9 cellular contexts compared by ENCODE assay signal in genomic region chr2:10325278-10326145, GRCh38. TPM values are rescaled to one million over a fixed set of nuclear protein-coding genes. Genes with fewer than 3 reads are reported as not detected.
DNase-seq lines count a peak whose midpoint lies in the region; ATAC-seq and TF ChIP-seq lines count a peak whose summit lies in the region.
"Had no signal": no experiment of that assay in that cellular context is flagged by ENCODE, and none has a peak within 500 bp of the region (broad histone marks: within the 10 kb centered on the region; RNA-seq: fewer than 3 reads in every experiment).

No MANE protein-coding gene starts in this region.

- no peak for DNase-seq in Caco-2
- peak; percentile 18 to 23 for DNase-seq in Kasumi-1 (lab: John Stamatoyannopoulos, UW)
- no peak for DNase-seq in T-cell
- peak; percentile 47 to 67 (median 66) for DNase-seq in mucosa of descending colon
- DNase-seq in NCI-H1694 treated with DMSO at 0.1 percent for 48 hours (lab: John Stamatoyannopoulos, UW) = no peak
- no peak for DNase-seq in stimulated activated CD8-positive, alpha-beta memory T cell treated with anti-CD3 and anti-CD28 coated beads, Interleukin-4, amount 100 ng/mL, for 48 hours
- DNase-seq: GDM1 had no signal

- CTCF ChIA-PET in Caco-2 (lab: Charles Lee) = no interaction called here
- CTCF ChIA-PET in T-cell (lab: Charles Lee) = no interaction called here

- H3K9me3 Mint-ChIP-seq in Caco-2 (ENCODE audit: unreplicated experiment) (peaks cover 9% of the 10 kb centered on the region), T-cell (no peaks in the 10 kb centered on the region)

- H3K36me3 ChIP-seq in Caco-2 (ENCODE audit: control insufficient read depth, insufficient read depth, low read length) (peaks cover 3% of the 10 kb centered on the region; the same call in 1 of the 2 replicates), mucosa of descending colon (ENCODE audit: low read depth) (no peaks in the 10 kb centered on the region)

- H3K4me1 ChIP-seq in Caco-2 (peaks cover 59% of the 10 kb centered on the region), mucosa of descending colon (ENCODE audit: low read depth) (peaks cover 35% of the 10 kb centered on the region)

- no TSS peak for BruUV-seq in Caco-2 (replicated peaks; lab: Mats Ljungman, UMichigan)

- no peaks in the 10 kb centered on the region for H3K27me3 ChIP-seq in Caco-2 (replicated peaks; ENCODE audit: control insufficient read depth, insufficient read depth, low read length)

- intact Hi-C loops in Caco-2 (cut with micrococcal nuclease; ENCODE audit: unreplicated experiment) = loop anchor here (5.0 kb wide), 1 partner anchor 82 kb away; no protein-coding TSS in a partner anchor
- intact Hi-C loops in mucosa of descending colon (cut with DNase I, micrococcal nuclease) = no loop called here

- no peaks in the 10 kb centered on the region for H3K27me3 Mint-ChIP-seq in Caco-2 (ENCODE audit: insufficient read depth, unreplicated experiment)
- H3K27me3 Mint-ChIP-seq in T-cell = no peaks in the 10 kb centered on the region

- H3K36me3 Mint-ChIP-seq in Caco-2 (ENCODE audit: insufficient read depth, unreplicated experiment) (peaks cover 5% of the 10 kb centered on the region), T-cell (peaks cover 25% of the 10 kb centered on the region)

- peaks cover 40% of the 10 kb centered on the region for H3K4me1 Mint-ChIP-seq in Caco-2 (ENCODE audit: low read depth, unreplicated experiment)
- peaks cover 82 to 87% (median 86%) of the 10 kb centered on the region in 3 donors for H3K4me1 Mint-ChIP-seq in T-cell

- POLR2A ChIA-PET in Caco-2 (lab: Charles Lee) = no interaction called here
- POLR2A ChIA-PET in T-cell (lab: Charles Lee) = no interaction called here

- H3K4me3 ChIP-seq in Caco-2 (ENCODE audit: low read depth, low read length) (no peak overlapping the region), mucosa of descending colon (no peak overlapping the region)

- H3K27ac Mint-ChIP-seq in Caco-2 (ENCODE audit: unreplicated experiment) = peak overlapping the region; percentile 68
- H3K27ac Mint-ChIP-seq in T-cell = peak overlapping the region; percentile 91 to 99

- ATAC-seq in T-cell (replicated peaks in 1 of 4) = no peak
- ATAC-seq in mucosa of descending colon = peak; percentile 75
- no peak for ATAC-seq in GM19395 (IDR thresholded peaks at IDR 0.05; ENCODE audit: unreplicated experiment)
- ATAC-seq in GM18868 (IDR thresholded peaks at IDR 0.05; ENCODE audit: unreplicated experiment) = no peak

- H3K9me3 ChIP-seq in Caco-2 (peaks cover 8% of the 10 kb centered on the region; the same call in 1 of the 2 replicates), mucosa of descending colon (no peaks in the 10 kb centered on the region)

- H3K4me3 Mint-ChIP-seq in Caco-2 (ENCODE audit: unreplicated experiment) (no peak overlapping the region), T-cell (peak overlapping the region in 1 of 3 donors; percentile 52)

- no peak for TF ChIP-seq CTCF in Caco-2 (IDR thresholded peaks at IDR 0.05; ENCODE audit: insufficient read depth in 1 of 2, low read depth in 1 of 2, low read length in 1 of 2, severe bottlenecking in 1 of 2, unreplicated experiment in 1 of 2)
- no peak for TF ChIP-seq CTCF in mucosa of descending colon (IDR thresholded peaks at IDR 0.05)

RNA-seq across cellular contexts. Expression of gene HPCAL1, which starts 22.8 kb away (rescaled TPM):
- total RNA-seq in Caco-2 (2022) (26.3 and 26.9 TPM in 2 replicates), T-cell (10 to 100 TPM; 39.5 to 87.3 (median 83.2) TPM), mucosa of descending colon (10 to 100 TPM; 42.0 to 98.1 (median 47.7) TPM)

Comparison
In these comparisons a context has a peak if more than half of its experiments do, and no peak if none do; other contexts are left out.
1. DNase-seq: peak in Kasumi-1 (2 of 2) and mucosa of descending colon (3 of 3); none in Caco-2 (0 of 2), T-cell (0 of 34), NCI-H1694 treated with DMSO at 0.1 percent for 48 hours (single experiment) and stimulated activated CD8-positive, alpha-beta memory T cell treated with anti-CD3 and anti-CD28 coated beads, Interleukin-4, amount 100 ng/mL, for 48 hours (single experiment).